Comparison of ENCODE assay signal across 16 cellular contexts in genomic region chr9:36208521-36209253, GRCh38. TPM values are rescaled to one million over a fixed set of nuclear protein-coding genes. Genes with fewer than 3 reads are reported as not detected.
DNase-seq lines count a peak whose midpoint lies in the region; ATAC-seq, FAIRE-seq and TF ChIP-seq lines count a peak whose summit lies in the region.
"Had no signal": no experiment of that assay in that cellular context is flagged by ENCODE, and none has a peak within 500 bp of the region (broad histone marks: within the 10 kb centered on the region; RNA-seq: fewer than 3 reads in every experiment).

No MANE protein-coding gene starts in this region.

- ATAC-seq in CD4-positive, CD25-positive, alpha-beta regulatory T cell (ENCODE audit: low read depth in 2 of 2): no peak
- ATAC-seq in GM18502 (IDR thresholded peaks at IDR 0.05; ENCODE audit: poor library complexity, unreplicated experiment): no peak
- ATAC-seq: body of pancreas, foreskin keratinocyte had no signal

- peak; percentile 58 for FAIRE-seq in bronchial epithelial cell (lab: Jason Lieb, UNC)
- FAIRE-seq: GM18507 had no signal

- peaks cover 5 to 57% (median 40%) of the 10 kb centered on the region in 4 donors for H3K4me1 Mint-ChIP-seq in CD4-positive, CD25-positive, alpha-beta regulatory T cell
- peaks cover 15% of the 10 kb centered on the region for H3K4me1 Mint-ChIP-seq in nephron progenitor cell

- H3K36me3 Mint-ChIP-seq in CD4-positive, CD25-positive, alpha-beta regulatory T cell: peaks cover 54% of the 10 kb centered on the region
- peaks cover 86% of the 10 kb centered on the region for H3K36me3 Mint-ChIP-seq in nephron progenitor cell (ENCODE audit: low read depth)

- no peak for TF ChIP-seq CTCF in bronchial epithelial cell (IDR thresholded peaks at IDR 0.05; ENCODE audit: insufficient read depth, low read length, severe bottlenecking)
- no peak for TF ChIP-seq CTCF in nephron progenitor cell (IDR thresholded peaks at IDR 0.05)
- no peak for TF ChIP-seq CTCF in colonic mucosa (IDR thresholded peaks at IDR 0.05)

- H3K4me1 ChIP-seq in CD4-positive, CD25-positive, alpha-beta regulatory T cell (ENCODE audit: control insufficient read depth, insufficient read depth, low read length, poor library complexity, severe bottlenecking): no peaks in the 10 kb centered on the region
- no peaks in the 10 kb centered on the region for H3K4me1 ChIP-seq in colonic mucosa
- H3K4me1 ChIP-seq: foreskin keratinocyte had no signal

- H3K9ac ChIP-seq in colonic mucosa (ENCODE audit: low read depth in 2 of 2, low read length in 2 of 2): no peak overlapping the region

- H3K4me3 Mint-ChIP-seq in CD4-positive, CD25-positive, alpha-beta regulatory T cell: peak overlapping the region in 1 of 4 donors; percentile 16
- H3K4me3 Mint-ChIP-seq in nephron progenitor cell: no peak overlapping the region

- no peaks in the 10 kb centered on the region for H3K9me3 Mint-ChIP-seq in CD4-positive, CD25-positive, alpha-beta regulatory T cell
- no peaks in the 10 kb centered on the region for H3K9me3 Mint-ChIP-seq in nephron progenitor cell

- no peaks in the 10 kb centered on the region for H3K27me3 Mint-ChIP-seq in CD4-positive, CD25-positive, alpha-beta regulatory T cell
- H3K27me3 Mint-ChIP-seq in nephron progenitor cell (ENCODE audit: low read depth, poor library complexity): no peaks in the 10 kb centered on the region

- peak overlapping the region; percentile 71 to 87 (median 83) for H3K27ac Mint-ChIP-seq in CD4-positive, CD25-positive, alpha-beta regulatory T cell
- peak overlapping the region; percentile 93 for H3K27ac Mint-ChIP-seq in nephron progenitor cell

- no peaks in the 10 kb centered on the region for H3K9me3 ChIP-seq in CD4-positive, CD25-positive, alpha-beta regulatory T cell (ENCODE audit: control insufficient read depth in 2 of 2, low read length in 2 of 2)
- H3K9me3 ChIP-seq in MG63 (no peaks in the 10 kb centered on the region), colonic mucosa (no peaks in the 10 kb centered on the region)
- H3K9me3 ChIP-seq: body of pancreas had no signal

- no peak overlapping the region for H3K27ac ChIP-seq in CD4-positive, CD25-positive, alpha-beta regulatory T cell (ENCODE audit: insufficient read depth, low read length, poor library complexity, severe bottlenecking)
- H3K27ac ChIP-seq in colonic mucosa: no peak overlapping the region
- H3K27ac ChIP-seq: body of pancreas, foreskin keratinocyte had no signal

- H3K27me3 ChIP-seq in CD4-positive, CD25-positive, alpha-beta regulatory T cell (ENCODE audit: control insufficient read depth, insufficient read depth, low read length): no peaks in the 10 kb centered on the region
- H3K27me3 ChIP-seq in MG63 (no peaks in the 10 kb centered on the region), bronchial epithelial cell (ENCODE audit: control insufficient read depth, insufficient read depth, low read length) (no peaks in the 10 kb centered on the region), colonic mucosa (no peaks in the 10 kb centered on the region)
- H3K27me3 ChIP-seq: body of pancreas, foreskin keratinocyte had no signal

- DNase-seq in CD4-positive, CD25-positive, alpha-beta regulatory T cell: no peak
- DNase-seq in MG63 (peak; percentile 91), bronchial epithelial cell (ENCODE audit: low read depth) (no peak), nephron progenitor cell (no peak), COLO829 (ENCODE audit: low spot score) (no peak), foreskin melanocyte (no peak), colonic mucosa (no peak)
- DNase-seq: body of pancreas, DMS79, foreskin keratinocyte, NCI-H1105, NCI-H69, SHP77 had no signal

- intact Hi-C loops in colonic mucosa (cut with DNase I): no loop called here

- no peak overlapping the region for H3K4me3 ChIP-seq in CD4-positive, CD25-positive, alpha-beta regulatory T cell (ENCODE audit: low read depth, low read length)
- H3K4me3 ChIP-seq in MG63 (no peak overlapping the region), bronchial epithelial cell (ENCODE audit: low read depth, low read length) (no peak overlapping the region), colonic mucosa (no peak overlapping the region)
- H3K4me3 ChIP-seq: body of pancreas had no signal

- peaks cover 97% of the 10 kb centered on the region for H3K36me3 ChIP-seq in CD4-positive, CD25-positive, alpha-beta regulatory T cell (ENCODE audit: control insufficient read depth, insufficient read depth, low read length)
- peaks cover 99% of the 10 kb centered on the region for H3K36me3 ChIP-seq in MG63
- peaks cover 45% of the 10 kb centered on the region for H3K36me3 ChIP-seq in bronchial epithelial cell (ENCODE audit: control insufficient read depth, insufficient read depth, low read length)
- H3K36me3 ChIP-seq in colonic mucosa: peaks cover 8% of the 10 kb centered on the region

RNA-seq across cellular contexts. Expression of gene CLTA, which starts 18.0 kb away (rescaled TPM):
- 46.7 TPM for total RNA-seq in CD4-positive, CD25-positive, alpha-beta regulatory T cell
- polyA plus RNA-seq in CD4-positive, CD25-positive, alpha-beta regulatory T cell: 100 to 1,000 TPM; 152 to 175 (median 168) TPM
- total RNA-seq in MG63 (2014; rRNA removed; shearing (Covaris generic); ENCODE audit: low replicate concordance): 1,843 and 1,874 TPM in 2 replicates
- total RNA-seq in bronchial epithelial cell (294 and 335 TPM in 2 replicates), colonic mucosa (100 to 1,000 TPM; 210 to 312 TPM)

RNA-seq across cellular contexts. Expression of gene CCIN, which starts 39.5 kb away (rescaled TPM):
- 1.4 TPM for total RNA-seq in CD4-positive, CD25-positive, alpha-beta regulatory T cell
- under 1 TPM in 1 of 4 donors, not detected in 3; 0.38 TPM for polyA plus RNA-seq in CD4-positive, CD25-positive, alpha-beta regulatory T cell
- total RNA-seq in MG63 (2014; rRNA removed; shearing (Covaris generic); ENCODE audit: low replicate concordance): 0.36 TPM in 1 of 2 replicates, not detected in the other
- total RNA-seq in bronchial epithelial cell (not detected in 2 replicates), colonic mucosa (under 1 TPM in 1 of 2 donors, not detected in 1; 0.32 TPM)
- total RNA-seq: body of pancreas, foreskin keratinocyte, lower leg skin had no signal

RNA-seq across cellular contexts. Expression of gene GNE, which starts 49.6 kb away (rescaled TPM):
- 15.7 TPM for total RNA-seq in CD4-positive, CD25-positive, alpha-beta regulatory T cell
- polyA plus RNA-seq in CD4-positive, CD25-positive, alpha-beta regulatory T cell: 1 to 10 TPM; 3.4 to 7.0 (median 5.2) TPM
- total RNA-seq in MG63 (2014; rRNA removed; shearing (Covaris generic); ENCODE audit: low replicate concordance): 27.0 and 34.0 TPM in 2 replicates
- 11.5 and 14.7 TPM in 2 replicates for total RNA-seq in bronchial epithelial cell
- 100 to 1,000 TPM; 150 to 190 TPM for total RNA-seq in colonic mucosa
